In the genomic region with DNA sequence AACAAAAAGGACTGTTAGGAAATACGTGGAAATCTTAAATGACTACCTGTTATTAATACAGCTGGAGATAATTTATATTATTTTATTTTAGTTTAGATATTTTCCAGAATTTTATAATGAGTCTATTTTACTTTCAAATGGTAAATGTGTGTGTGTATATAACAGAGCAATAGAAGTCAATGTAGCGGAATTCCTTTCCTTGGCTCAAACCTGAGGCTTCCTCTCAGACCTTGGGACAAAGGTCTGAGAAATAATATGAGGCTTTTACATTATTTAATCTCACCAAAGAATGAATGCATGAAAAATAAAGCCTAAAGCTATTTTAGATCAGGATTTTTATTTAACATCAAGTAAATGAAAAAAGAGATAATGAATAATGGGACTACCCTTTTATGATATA, we compare ENCODE assay signal across 28 cellular contexts.
"Had no signal": no experiment of that assay in that cellular context is flagged by ENCODE, and none has a peak within 500 bp of the region (broad histone marks: within the 10 kb centered on the region; RNA-seq: fewer than 3 reads in every experiment).

No MANE protein-coding gene starts in this region.

- H3K4me3 ChIP-seq: pancreas, prostate gland, right lobe of liver, sigmoid colon, stomach, thoracic aorta, thyroid gland, tibial nerve, upper lobe of left lung, vagina had no signal

- H3K4me3 Mint-ChIP-seq: naive thymus-derived CD8-positive, alpha-beta T cell; natural killer cell treated with Interleukin-12 subunit alpha and Interleukin-12 subunit beta and Interleukin-15 and Interleukin-18, amount 100 ng/mL, for 72 hours; nephron progenitor cell; neural crest cell; stimulated activated effector memory CD8-positive, alpha-beta T cell treated with anti-CD3 and anti-CD28 coated beads, Interleukin-12 subunit alpha, Interleukin-12 subunit beta, amount 100 ng/mL, for 72 hours; stimulated activated naive B cell treated with anti-CD40 and anti-IgM and Interleukin-4, amounts not matched to agents 10 μg/mL and 1 μg/mL and 100 μg/mL, for 72 hours; stimulated activated naive CD8-positive, alpha-beta T cell treated with anti-CD3 and anti-CD28 coated beads, Interleukin-15, Interleukin-2, amounts not matched to agents 100 ng/mL and 50 ng/mL, for 24 hours had no signal

- ATAC-seq: naive thymus-derived CD8-positive, alpha-beta T cell; natural killer cell treated with Interleukin-12 subunit alpha and Interleukin-12 subunit beta and Interleukin-15 and Interleukin-18, amount 100 ng/mL, for 72 hours; pancreas; right cardiac atrium; right lobe of liver; stimulated activated effector memory CD8-positive, alpha-beta T cell treated with anti-CD3 and anti-CD28 coated beads, Interleukin-12 subunit alpha, Interleukin-12 subunit beta, amount 100 ng/mL, for 72 hours; stimulated activated naive B cell treated with anti-CD40 and anti-IgM and Interleukin-4, amounts not matched to agents 10 μg/mL and 1 μg/mL and 100 μg/mL, for 72 hours had no signal

- H3K27ac Mint-ChIP-seq: naive thymus-derived CD8-positive, alpha-beta T cell; natural killer cell treated with Interleukin-12 subunit alpha and Interleukin-12 subunit beta and Interleukin-15 and Interleukin-18, amount 100 ng/mL, for 72 hours; nephron progenitor cell; stimulated activated effector memory CD8-positive, alpha-beta T cell treated with anti-CD3 and anti-CD28 coated beads, Interleukin-12 subunit alpha, Interleukin-12 subunit beta, amount 100 ng/mL, for 72 hours; stimulated activated naive B cell treated with anti-CD40 and anti-IgM and Interleukin-4, amounts not matched to agents 10 μg/mL and 1 μg/mL and 100 μg/mL, for 72 hours; stimulated activated naive CD8-positive, alpha-beta T cell treated with anti-CD3 and anti-CD28 coated beads, Interleukin-15, Interleukin-2, amounts not matched to agents 100 ng/mL and 50 ng/mL, for 24 hours had no signal

- H3K36me3 ChIP-seq: neutrophil, pancreas, prostate gland, right lobe of liver, sigmoid colon, stomach, thoracic aorta, thyroid gland, tibial nerve, upper lobe of left lung, vagina had no signal

- FAIRE-seq: urothelium cell line had no signal

- H3K4me1 Mint-ChIP-seq: naive thymus-derived CD8-positive, alpha-beta T cell; nephron progenitor cell; neural crest cell; stimulated activated effector memory CD8-positive, alpha-beta T cell treated with anti-CD3 and anti-CD28 coated beads, Interleukin-12 subunit alpha, Interleukin-12 subunit beta, amount 100 ng/mL, for 72 hours; stimulated activated naive B cell treated with anti-CD40 and anti-IgM and Interleukin-4, amounts not matched to agents 10 μg/mL and 1 μg/mL and 100 μg/mL, for 72 hours had no signal

- H3K9me3 ChIP-seq: pancreas, prostate gland, right lobe of liver, sigmoid colon, thyroid gland, vagina had no signal

- H3K27me3 ChIP-seq: neutrophil, pancreas, right lobe of liver, sigmoid colon, stomach, thyroid gland, tibial nerve, upper lobe of left lung, vagina had no signal

- H3K27ac ChIP-seq: pancreas, prostate gland, right lobe of liver, stomach, thoracic aorta, thyroid gland, tibial nerve, upper lobe of left lung, vagina had no signal

- H3K27me3 Mint-ChIP-seq: natural killer cell treated with Interleukin-12 subunit alpha and Interleukin-12 subunit beta and Interleukin-15 and Interleukin-18, amount 100 ng/mL, for 72 hours; stimulated activated naive B cell treated with anti-CD40 and anti-IgM and Interleukin-4, amounts not matched to agents 10 μg/mL and 1 μg/mL and 100 μg/mL, for 72 hours; stimulated activated naive CD8-positive, alpha-beta T cell treated with anti-CD3 and anti-CD28 coated beads, Interleukin-15, Interleukin-2, amounts not matched to agents 100 ng/mL and 50 ng/mL, for 24 hours had no signal

- H3K36me3 Mint-ChIP-seq: stimulated activated effector memory CD8-positive, alpha-beta T cell treated with anti-CD3 and anti-CD28 coated beads, Interleukin-12 subunit alpha, Interleukin-12 subunit beta, amount 100 ng/mL, for 72 hours had no signal

- H3K4me1 ChIP-seq: pancreas, prostate gland, right lobe of liver, stomach, thyroid gland, tibial nerve, vagina had no signal

- DNase-seq: naive thymus-derived CD8-positive, alpha-beta T cell; nephron progenitor cell; occipital lobe; pancreas; right cardiac atrium; right lobe of liver; sigmoid colon; small intestine; stimulated activated CD4-positive, alpha-beta T cell treated with anti-CD3 and anti-CD28 coated beads, Interleukin-15, amount 100 ng/mL, for 24 hours; stimulated activated CD4-positive, alpha-beta T cell treated with anti-CD3 and anti-CD28 coated beads, Interleukin-2, amount 100 ng/mL, for 24 hours; stimulated activated CD4-positive, alpha-beta T cell treated with anti-CD3 and anti-CD28 coated beads, Interleukin-2, amount 100 ng/mL, for 48 hours; stimulated activated CD4-positive, alpha-beta T cell treated with anti-CD3 and anti-CD28 coated beads, Interleukin-4, amount 100 ng/mL, for 24 hours; stimulated activated naive B cell treated with anti-CD40 and anti-IgM and Interleukin-4, amounts not matched to agents 10 μg/mL and 1 μg/mL and 100 μg/mL, for 72 hours; stimulated activated naive CD4-positive, alpha-beta T cell treated with Interleukin-2 at 50 U/mL for 16 hours; stomach; thyroid gland; trophoblast cell; upper lobe of left lung had no signal
